In the genomic region with DNA sequence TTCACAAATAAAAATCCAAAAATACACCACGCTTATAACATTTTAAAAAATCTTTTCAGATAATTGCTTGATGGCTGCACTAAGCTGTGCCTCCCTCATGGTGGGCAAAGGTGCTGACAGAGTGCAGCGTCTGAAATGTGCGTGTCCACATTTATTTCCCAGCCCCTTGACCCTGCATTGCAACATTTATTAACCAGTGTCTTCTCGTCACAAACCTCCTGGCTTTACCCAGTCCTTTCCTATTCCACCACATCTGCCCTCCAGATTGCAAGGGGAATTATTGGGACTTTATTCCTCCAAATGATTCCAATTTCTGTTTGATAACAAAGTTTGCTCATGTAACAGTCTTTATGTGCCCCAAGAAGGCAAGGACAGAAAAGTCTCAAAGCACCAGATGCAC, we compare ENCODE assay signal across 18 cellular contexts. TPM values are rescaled to one million over a fixed set of nuclear protein-coding genes. Genes with fewer than 3 reads are reported as not detected.
DNase-seq lines count a peak whose midpoint lies in the region; ATAC-seq, FAIRE-seq and TF ChIP-seq lines count a peak whose summit lies in the region.
"Had no signal": no experiment of that assay in that cellular context is flagged by ENCODE, and none has a peak within 500 bp of the region (broad histone marks: within the 10 kb centered on the region; RNA-seq: fewer than 3 reads in every experiment).

No MANE protein-coding gene starts in this region.

- no peak for TF ChIP-seq RAD21 in GM12878 (IDR thresholded peaks at IDR 0.05; ENCODE audit: insufficient read depth, low read depth, low read length)

- RAD21 ChIA-PET in GM12878 (lab: Charles Lee; ENCODE audit: unreplicated experiment), result interaction anchor here (0.9 to 9.6 kb wide), 5 partner anchors 67 to 128 kb away, joined by 3 to 331 read pairs (median 181); no protein-coding TSS in a partner anchor

- TF ChIP-seq CTCF in GM12878 (IDR thresholded peaks at IDR 0.05 in 2 of 3, conservative IDR thresholded peaks at IDR 0.05 in 1 of 3; ENCODE audit: control insufficient read depth in 2 of 3, extremely low read depth in 1 of 3, insufficient read depth in 1 of 3, low read depth in 3 of 3, low read length in 3 of 3) (no peak), nephron progenitor cell (IDR thresholded peaks at IDR 0.05) (no peak)

- SMC1A ChIA-PET in GM12878 (lab: Charles Lee; ENCODE audit: uncharacterized antibody, unreplicated experiment), result interaction anchor here (0.7 to 11.9 kb wide), 13 partner anchors 13 to 137 kb away, joined by 3 to 293 read pairs (median 7); no protein-coding TSS in a partner anchor

- ATAC-seq in GM12878, result no peak
- no peak for ATAC-seq in GM18502 (IDR thresholded peaks at IDR 0.05; ENCODE audit: poor library complexity, unreplicated experiment)
- ATAC-seq in GM18867 (IDR thresholded peaks at IDR 0.05; ENCODE audit: unreplicated experiment), result no peak
- ATAC-seq in GM18517 (IDR thresholded peaks at IDR 0.05; ENCODE audit: unreplicated experiment), result no peak
- ATAC-seq: pancreas had no signal

- peak overlapping the region; percentile 89 for H3K4me2 ChIP-seq in GM12878 (ENCODE audit: control insufficient read depth, insufficient read depth)

- FAIRE-seq in GM12878 (lab: Jason Lieb, UNC), result no peak
- FAIRE-seq: pancreas had no signal

- H4K20me1 ChIP-seq in GM12878 (ENCODE audit: control insufficient read depth, insufficient read depth), result no peaks in the 10 kb centered on the region

- no peaks in the 10 kb centered on the region for H3K27me3 ChIP-seq in GM12878 (replicated peaks in 1 of 2; ENCODE audit: control insufficient read depth in 2 of 2, insufficient read depth in 2 of 2, low read length in 1 of 2)
- H3K27me3 ChIP-seq: pancreas had no signal

- no peak for TF ChIP-seq POLR2A in GM12878 (IDR thresholded peaks at IDR 0.05; ENCODE audit: low read depth, low read length)

- CTCF ChIA-PET in GM12878 (lab: Yijun Ruan, JAX), result interaction anchor here (0.7 to 10.5 kb wide), 7 partner anchors 45 to 140 kb away, joined by 3 to 276 read pairs (median 19); no protein-coding TSS in a partner anchor

- peaks cover 61% of the 10 kb centered on the region for H3K79me2 ChIP-seq in GM12878 (ENCODE audit: control insufficient read depth, insufficient read depth, low read length)

- no TSS peak for BruUV-seq in GM12878 (replicated peaks; lab: Mats Ljungman, UMichigan)

- H3K36me3 ChIP-seq in KOPT-K1 (ENCODE audit: insufficient read depth, low read length), result peaks cover 76% of the 10 kb centered on the region
- H3K36me3 ChIP-seq in GM12878 (ENCODE audit: control insufficient read depth in 2 of 2, insufficient read depth in 2 of 2, low read length in 1 of 2), result peaks cover 0 to 3% of the 10 kb centered on the region in 2 experiments; a peak in 1 of 4 replicates
- H3K36me3 ChIP-seq: pancreas, sigmoid colon had no signal

- peak overlapping the region; percentile 96 for H3K27ac Mint-ChIP-seq in activated T-cell treated with anti-CD3 and anti-CD28 coated beads, Interleukin-2, amount 50 U/mL, for 24 hours
- H3K27ac Mint-ChIP-seq in nephron progenitor cell, result peak overlapping the region; percentile 34

- in situ Hi-C loops in GM12878 (cut with MboI), result no loop called here

- H3K4me1 Mint-ChIP-seq in activated T-cell treated with anti-CD3 and anti-CD28 coated beads, Interleukin-2, amount 50 U/mL, for 24 hours (ENCODE audit: low read depth), result peaks cover 92% of the 10 kb centered on the region
- H3K4me1 Mint-ChIP-seq in nephron progenitor cell, result peaks cover 51% of the 10 kb centered on the region

- H3K9me3 Mint-ChIP-seq in activated T-cell treated with anti-CD3 and anti-CD28 coated beads, Interleukin-2, amount 50 U/mL, for 24 hours, result no peaks in the 10 kb centered on the region
- no peaks in the 10 kb centered on the region for H3K9me3 Mint-ChIP-seq in nephron progenitor cell
- H3K9me3 Mint-ChIP-seq: H9 had no signal

- H3K4me3 Mint-ChIP-seq in activated T-cell treated with anti-CD3 and anti-CD28 coated beads, Interleukin-2, amount 50 U/mL, for 24 hours, result peak overlapping the region; percentile 92
- H3K4me3 Mint-ChIP-seq in nephron progenitor cell, result no peak overlapping the region
- H3K4me3 Mint-ChIP-seq: H9 had no signal

- WGBS in GM12878 (ENCODE audit: insufficient coverage, insufficient replicate concordance, low lambda C conversion rate, missing lambda C conversion rate), result 63% methylated on average over 4 of the region's 4 CpGs

- peaks cover 76% of the 10 kb centered on the region for H3K4me1 ChIP-seq in GM12878 (ENCODE audit: control insufficient read depth, insufficient read depth, low read length)

- POLR2A ChIA-PET in GM12878 (lab: Charles Lee), result interaction anchor here (0.9 to 6.3 kb wide), 9 partner anchors 8 to 139 kb away, joined by 3 to 84 read pairs (median 4); partner anchors contain the start of gene FAM98B

- H3K36me3 Mint-ChIP-seq in activated T-cell treated with anti-CD3 and anti-CD28 coated beads, Interleukin-2, amount 50 U/mL, for 24 hours (ENCODE audit: low read depth), result peaks cover 98% of the 10 kb centered on the region
- H3K36me3 Mint-ChIP-seq in nephron progenitor cell (ENCODE audit: low read depth), result no peaks in the 10 kb centered on the region

- H3K27ac ChIP-seq in KOPT-K1 (ENCODE audit: low read depth, low read length, poor library complexity, severe bottlenecking) (peak overlapping the region; percentile 13), GM12878 (ENCODE audit: control insufficient read depth, insufficient read depth) (peak overlapping the region; percentile 72)
- H3K27ac ChIP-seq: pancreas, sigmoid colon had no signal

- H3K27me3 Mint-ChIP-seq in activated T-cell treated with anti-CD3 and anti-CD28 coated beads, Interleukin-2, amount 50 U/mL, for 24 hours, result no peaks in the 10 kb centered on the region
- H3K27me3 Mint-ChIP-seq in nephron progenitor cell (ENCODE audit: low read depth, poor library complexity), result peaks cover 28% of the 10 kb centered on the region

- intact Hi-C loops in GM12878 (cut with micrococcal nuclease; ENCODE audit: unreplicated experiment), result no loop called here

- no peaks in the 10 kb centered on the region for H3K9me3 ChIP-seq in KOPT-K1 (ENCODE audit: insufficient read depth, low read length, poor library complexity, severe bottlenecking)
- no peaks in the 10 kb centered on the region for H3K9me3 ChIP-seq in GM12878 (replicated peaks; ENCODE audit: control insufficient read depth, insufficient read depth, low read length)
- H3K9me3 ChIP-seq: pancreas, sigmoid colon had no signal

- H3K4me3 ChIP-seq in GM12878, result peak overlapping the region; percentile 75; the same call in 1 of the 2 replicates
- H3K4me3 ChIP-seq: pancreas, sigmoid colon had no signal

- no peak for TF ChIP-seq EP300 in GM12878 (IDR thresholded peaks at IDR 0.05; ENCODE audit: borderline replicate concordance in 1 of 2, control insufficient read depth in 1 of 2, low read depth in 2 of 2, low read length in 2 of 2)

- no peak overlapping the region for H3K9ac ChIP-seq in GM12878 (ENCODE audit: control insufficient read depth, insufficient read depth, low read length)

- H2AFZ ChIP-seq in GM12878 (ENCODE audit: control insufficient read depth, low read depth, low read length), result no peak overlapping the region

- DNase-seq in activated T-cell treated with anti-CD3 and anti-CD28 coated beads, Interleukin-2, amount 50 U/mL, for 24 hours, result no peak
- no peak for DNase-seq in activated T-cell treated with anti-CD3 and anti-CD28 coated beads, Interleukin-2, amount 50 U/mL, for 1 hour
- no peak for DNase-seq in GM12878 (ENCODE audit: low read depth, low spot score)
- no peak for DNase-seq in nephron progenitor cell
- DNase-seq: activated CD4-positive, CD25-positive, alpha-beta regulatory T cell; amygdala; DND-41; effector CD4-positive, alpha-beta T cell; glutamatergic neuron; H9; NCI-H2029; NCI-H510A treated with DMSO at 0.1 percent for 48 hours; pancreas; sigmoid colon had no signal

TF ChIP-seq in GM12878, 131 proteins besides CTCF, POLR2A, EP300 and RAD21 (continues in another document):
- TF ChIP-seq TAF1 (IDR thresholded peaks at IDR 0.05; ENCODE audit: borderline replicate concordance, low read depth, low read length) (no peak), CHD1 (IDR thresholded peaks at IDR 0.05; ENCODE audit: low read depth, low read length) (no peak), EGR1 (IDR thresholded peaks at IDR 0.05; ENCODE audit: borderline replicate concordance in 1 of 2, low read depth in 2 of 2, low read length in 2 of 2) (no peak), STAT3 (IDR thresholded peaks at IDR 0.05; ENCODE audit: low read depth, low read length) (no peak), CHD2 (IDR thresholded peaks at IDR 0.05; ENCODE audit: borderline replicate concordance, low read depth, low read length) (no peak), SUZ12 (IDR thresholded peaks at IDR 0.05; ENCODE audit: unreplicated experiment) (no peak), BACH1 (IDR thresholded peaks at IDR 0.05; ENCODE audit: borderline replicate concordance) (no peak), YBX1 (IDR thresholded peaks at IDR 0.05) (no peak), NFYA (IDR thresholded peaks at IDR 0.05; ENCODE audit: borderline replicate concordance, low read depth, low read length) (no peak), PAX8 (IDR thresholded peaks at IDR 0.05) (no peak)

RNA-seq across cellular contexts. Expression of gene RASGRP1, which starts 5.5 kb away (rescaled TPM):
- 151 and 158 TPM in 2 replicates for total RNA-seq in GM12878 (2013; cell fraction: nucleolus; rRNA removed)
- total RNA-seq in GM12878 (2014; rRNA removed) (27.4 and 31.3 TPM in 2 replicates), GM12878 (2014; rRNA removed; fragmentation: Illumina TruSeq; extraction: Trizol) (23.5 and 23.8 TPM in 2 replicates), GM12878 (2021) (25.5 and 29.3 TPM in 2 replicates)
- polyA plus RNA-seq in GM12878 (2011; ENCODE audit: low read depth), result 5.6 TPM
- polyA plus RNA-seq in GM12878 (2011; rRNA removed) (234 and 259 TPM in 2 replicates), GM12878 (2014; fragmentation: Illumina TruSeq; extraction: Trizol) (26.0 and 32.7 TPM in 2 replicates), GM12878 (2014; fragmentation: Nextera tagmentation; extraction: Ambion mirVana) (1 to 10 TPM; 5.6 to 6.2 TPM), GM12878 (2014; rRNA removed) (17.0 and 18.3 TPM in 2 replicates), GM12878 (2016; fragmentation: Nextera tagmentation; extraction: Ambion mirVana) (10 to 100 TPM in 1 of 2 experiments, 1 to 10 TPM in 1; 9.9 to 13.3 TPM)
- 137 and 158 TPM in 2 replicates for polyA plus RNA-seq in GM12878 (2011; cell fraction: cytosol; rRNA removed)
- 185 and 295 TPM in 2 replicates for polyA plus RNA-seq in GM12878 (2011; cell fraction: nucleus; rRNA removed)
- polyA plus RNA-seq in GM12878 (2012), result 5.8 and 12.5 TPM in 2 replicates
- 397 and 409 TPM in 2 replicates for polyA minus RNA-seq in GM12878 (2011; rRNA and poly(A)+ RNA removed)
- polyA minus RNA-seq in GM12878 (2011; cell fraction: cytosol; rRNA and poly(A)+ RNA removed), result 114 and 130 TPM in 2 replicates
- polyA minus RNA-seq in GM12878 (2011; cell fraction: nucleus; rRNA and poly(A)+ RNA removed), result 267 and 279 TPM in 2 replicates
